In genomic region chr18:2847341-2848144, GRCh38 we compare ENCODE assay signal across 2 cellular contexts.
TF ChIP-seq lines count a peak whose summit lies in the region.

No MANE protein-coding gene starts in this region.

TF ChIP-seq in IMR-90, 13 proteins besides CTCF, POLR2A, EP300 and RAD21:
- TF ChIP-seq ELK1 (IDR thresholded peaks at IDR 0.05; ENCODE audit: borderline replicate concordance, low read depth, low read length) (no peak), CHD1 (IDR thresholded peaks at IDR 0.05; ENCODE audit: low read depth, low read length) (no peak), CEBPB (IDR thresholded peaks at IDR 0.05; ENCODE audit: low read depth, low read length) (no peak), RFX5 (IDR thresholded peaks at IDR 0.05; ENCODE audit: low read depth, low read length) (no peak), MXI1 (IDR thresholded peaks at IDR 0.05; ENCODE audit: borderline replicate concordance, low read depth, low read length) (no peak), MAZ (IDR thresholded peaks at IDR 0.05; ENCODE audit: borderline replicate concordance, low read depth, low read length) (no peak), MAFK (IDR thresholded peaks at IDR 0.05; ENCODE audit: low read depth, low read length) (no peak), BHLHE40 (IDR thresholded peaks at IDR 0.05; ENCODE audit: low read depth, low read length) (no peak), NFE2L2 (IDR thresholded peaks at IDR 0.05; ENCODE audit: low read depth, low read length) (no peak), SMC3 (IDR thresholded peaks at IDR 0.05; ENCODE audit: low read depth, low read length) (no peak), RCOR1 (IDR thresholded peaks at IDR 0.05; ENCODE audit: insufficient replicate concordance, low read length) (no peak), USF2 (IDR thresholded peaks at IDR 0.05; ENCODE audit: low read depth, low read length) (no peak), FOS (IDR thresholded peaks at IDR 0.05; ENCODE audit: low read depth, low read length) (no peak)
TF ChIP-seq in IMR-90: peak in this region for 0.

TF ChIP-seq in GM12878, 131 proteins besides CTCF, POLR2A, EP300 and RAD21 (continued from another document):
- peak; percentile 36; the same call in 1 of the 2 replicates for TF ChIP-seq SPI1 (IDR thresholded peaks at IDR 0.05; ENCODE audit: borderline replicate concordance, insufficient read depth, low read depth, low read length)
- TF ChIP-seq BRCA1 (IDR thresholded peaks at IDR 0.05; ENCODE audit: low read depth, low read length), result no peak
- no peak for TF ChIP-seq USF1 (IDR thresholded peaks at IDR 0.05; ENCODE audit: borderline replicate concordance, extremely low read length, insufficient read depth, low read depth, low read length)
- TF ChIP-seq HDAC6 (IDR thresholded peaks at IDR 0.05; ENCODE audit: unreplicated experiment), result peak; percentile 96
TF ChIP-seq in GM12878: peak in this region for 2.
